Comparison of ENCODE assay signal across 1 cellular context in the genomic region with DNA sequence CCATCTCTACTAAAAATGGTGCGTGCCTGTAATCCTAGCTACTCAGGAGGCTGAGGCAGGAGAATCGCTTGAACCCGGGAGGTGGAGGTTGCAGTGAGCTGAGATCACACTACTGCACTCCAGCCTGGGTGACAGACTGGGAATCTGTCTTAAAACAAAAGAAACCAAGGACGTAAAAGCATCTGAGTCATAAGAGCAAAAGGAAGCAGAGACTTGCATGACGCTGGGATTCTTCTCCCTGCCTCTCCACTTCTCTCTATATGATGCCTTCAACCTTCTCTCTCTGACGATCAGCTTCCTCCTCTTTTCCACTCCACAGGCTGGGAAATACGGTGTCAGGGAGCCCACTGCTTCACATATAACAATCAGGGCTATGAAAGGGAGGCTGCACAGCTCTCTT.
TF ChIP-seq lines count a peak whose summit lies in the region.

No MANE protein-coding gene starts in this region.

TF ChIP-seq in endothelial cell of umbilical vein, 7 proteins besides CTCF, POLR2A, EP300 and RAD21:
- TF ChIP-seq EZH2 (IDR thresholded peaks at IDR 0.05; ENCODE audit: borderline replicate concordance, low read depth, low read length, severe bottlenecking) (no peak), JUN (IDR thresholded peaks at IDR 0.05; ENCODE audit: borderline replicate concordance, insufficient read depth, insufficient read length, low read depth) (no peak), FOS (IDR thresholded peaks at IDR 0.05; ENCODE audit: borderline replicate concordance, insufficient read depth, low read length) (no peak), GATA2 (IDR thresholded peaks at IDR 0.05; ENCODE audit: insufficient read depth, insufficient read length, low read depth, low read length) (no peak), POLR2AphosphoS5 (IDR thresholded peaks at IDR 0.05; ENCODE audit: insufficient read depth, low read depth, low read length) (no peak), MYC (IDR thresholded peaks at IDR 0.05; ENCODE audit: low read depth, low read length) (no peak)
- TF ChIP-seq, protein P1, sequence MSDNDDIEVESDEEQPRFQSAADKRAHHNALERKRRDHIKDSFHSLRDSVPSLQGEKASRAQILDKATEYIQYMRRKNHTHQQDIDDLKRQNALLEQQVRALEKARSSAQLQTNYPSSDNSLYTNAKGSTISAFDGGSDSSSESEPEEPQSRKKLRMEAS (IDR thresholded peaks at IDR 0.05; ENCODE audit: insufficient read depth, insufficient read length) = no peak
